In the genomic region with DNA sequence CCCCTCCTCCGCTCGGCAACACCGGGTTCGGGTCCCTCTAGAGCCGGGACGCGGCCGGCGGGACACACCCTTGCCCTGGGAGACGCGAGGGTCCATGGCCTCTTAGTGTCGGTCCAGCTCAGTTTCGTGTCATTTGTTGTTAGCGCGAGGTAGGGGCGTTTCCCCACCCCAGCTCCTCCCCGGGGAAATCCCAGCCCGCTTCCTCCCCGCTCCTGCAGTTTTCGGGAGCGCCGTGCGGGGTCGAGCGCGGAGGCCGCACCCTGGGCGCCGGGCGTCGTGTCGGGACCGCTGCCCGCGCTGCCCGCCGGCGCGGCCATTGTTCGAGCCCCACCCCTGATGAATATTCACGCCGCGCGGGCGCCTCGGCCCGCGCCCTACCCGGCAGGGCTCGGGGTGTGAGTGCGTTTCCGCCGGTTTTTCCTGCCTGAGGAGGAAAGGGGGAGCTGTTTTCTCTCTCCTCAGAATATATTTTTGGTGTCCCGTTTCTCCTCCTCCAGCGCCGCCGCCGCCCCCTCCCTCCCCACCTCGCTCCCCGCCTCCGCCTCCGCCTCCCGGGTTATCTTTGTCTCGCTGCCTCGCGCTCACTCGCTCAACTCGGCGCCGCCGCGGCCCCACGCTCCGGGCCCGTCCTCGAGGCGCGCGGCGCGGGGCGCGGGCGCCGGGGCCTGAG, we compare ENCODE assay signal across 8 cellular contexts. TPM values are rescaled to one million over a fixed set of nuclear protein-coding genes. Genes with fewer than 3 reads are reported as not detected.
DNase-seq lines count a peak whose midpoint lies in the region; ATAC-seq, FAIRE-seq and TF ChIP-seq lines count a peak whose summit lies in the region.

Gene MAP4K4 (plus strand): TSS at position 584 of the 670 bp plus-strand sequence. CDS start 374 bp downstream, outside the sequence.

- no peak for FAIRE-seq in D721Med (lab: Jason Lieb, UNC)

- H3K4me3 Mint-ChIP-seq in T-helper 2 cell treated with Interferon-gamma antibody and Interleukin-4, amounts not matched to agents 5 μg/mL and 100 μg/mL, for 36 hours = peak within 1 kb of the TSS; percentile 89
- peak within 1 kb of the TSS; percentile 88 for H3K4me3 Mint-ChIP-seq in progenitor cell of endocrine pancreas (ENCODE audit: low read depth)

- peak; percentile 88 for ATAC-seq in upper lobe of right lung

- H3K4me1 ChIP-seq in right atrium auricular region (peaks cover 0 to 24% of the 10 kb centered on the region in 2 donors), upper lobe of right lung (peaks cover 19% of the 10 kb centered on the region)

- DNase-seq in D721Med (ENCODE audit: insufficient read length, low spot score) (no peak), H4 (ENCODE audit: low spot score) (peak; percentile 69), NCI-H1092 treated with DMSO at 0.1 percent for 48 hours (lab: John Stamatoyannopoulos, UW) (peak; percentile 58), anterior cingulate cortex (lab: John Stamatoyannopoulos, UW) (peak; percentile 7 to 91 (median 79)), right atrium auricular region (ENCODE audit: low spot score) (peak; percentile 80), progenitor cell of endocrine pancreas (ENCODE audit: low spot score, unreplicated experiment) (peak; percentile 61), upper lobe of right lung (peak; percentile 92)
- DNase-seq in T-helper 2 cell treated with Interferon-gamma antibody and Interleukin-4, amounts not matched to agents 5 μg/mL and 100 μg/mL, for 36 hours (ENCODE audit: low spot score) = peak; percentile 69

- H3K9me3 Mint-ChIP-seq in T-helper 2 cell treated with Interferon-gamma antibody and Interleukin-4, amounts not matched to agents 5 μg/mL and 100 μg/mL, for 36 hours = peaks cover 4% of the 10 kb centered on the region
- H3K9me3 Mint-ChIP-seq in progenitor cell of endocrine pancreas (ENCODE audit: low read depth) = no peaks in the 10 kb centered on the region

- H3K4me3 ChIP-seq in right atrium auricular region = peak within 1 kb of the TSS; percentile 59 to 62
- H3K4me3 ChIP-seq in upper lobe of right lung = peak within 1 kb of the TSS; percentile 69

- H3K27me3 Mint-ChIP-seq in T-helper 2 cell treated with Interferon-gamma antibody and Interleukin-4, amounts not matched to agents 5 μg/mL and 100 μg/mL, for 36 hours (ENCODE audit: low read depth) = no peaks in the 10 kb centered on the region
- peaks cover 3% of the 10 kb centered on the region for H3K27me3 Mint-ChIP-seq in progenitor cell of endocrine pancreas

- H3K36me3 Mint-ChIP-seq in T-helper 2 cell treated with Interferon-gamma antibody and Interleukin-4, amounts not matched to agents 5 μg/mL and 100 μg/mL, for 36 hours (ENCODE audit: low read depth) = peaks cover 12% of the 10 kb centered on the region
- peaks cover 4% of the 10 kb centered on the region for H3K36me3 Mint-ChIP-seq in progenitor cell of endocrine pancreas (ENCODE audit: insufficient read depth)

- H3K4me1 Mint-ChIP-seq in T-helper 2 cell treated with Interferon-gamma antibody and Interleukin-4, amounts not matched to agents 5 μg/mL and 100 μg/mL, for 36 hours (ENCODE audit: low read depth) = peaks cover 15% of the 10 kb centered on the region
- H3K4me1 Mint-ChIP-seq in progenitor cell of endocrine pancreas (ENCODE audit: low read depth) = peaks cover 8% of the 10 kb centered on the region

- H3K9me3 ChIP-seq in right atrium auricular region (no peaks in the 10 kb centered on the region), upper lobe of right lung (no peaks in the 10 kb centered on the region)

- peak within 1 kb of the TSS; percentile 86 for H3K27ac Mint-ChIP-seq in T-helper 2 cell treated with Interferon-gamma antibody and Interleukin-4, amounts not matched to agents 5 μg/mL and 100 μg/mL, for 36 hours
- peak within 1 kb of the TSS; percentile 98 for H3K27ac Mint-ChIP-seq in progenitor cell of endocrine pancreas

- peak within 1 kb of the TSS; percentile 83 to 97 for H3K27ac ChIP-seq in right atrium auricular region
- H3K27ac ChIP-seq in upper lobe of right lung = peak within 1 kb of the TSS; percentile 86

- TF ChIP-seq CTCF in D721Med (IDR thresholded peaks at IDR 0.05; ENCODE audit: insufficient read depth, missing control alignments) (peak; percentile 19), right atrium auricular region (IDR thresholded peaks at IDR 0.05) (peak; percentile 20 to 56), progenitor cell of endocrine pancreas (IDR thresholded peaks at IDR 0.05; ENCODE audit: unreplicated experiment) (peak; percentile 40), upper lobe of right lung (IDR thresholded peaks at IDR 0.05) (peak; percentile 32)

- H3K27me3 ChIP-seq in right atrium auricular region (no peaks in the 10 kb centered on the region), upper lobe of right lung (no peaks in the 10 kb centered on the region)

- intact Hi-C loops in upper lobe of right lung (cut with DNase I) = loop anchor here (10.0 kb wide), 1 partner anchor 128 kb away; no protein-coding TSS in a partner anchor

- H3K36me3 ChIP-seq in right atrium auricular region (no peaks in the 10 kb centered on the region), upper lobe of right lung (no peaks in the 10 kb centered on the region)

RNA-seq across cellular contexts. Expression of gene MAP4K4, which starts in this region (rescaled TPM):
- total RNA-seq in H4 (2014; rRNA removed; shearing (Covaris generic)) = 17.8 and 26.4 TPM in 2 replicates
- total RNA-seq in right atrium auricular region = 10 to 100 TPM; 47.5 to 50.4 TPM
- 171 and 184 TPM in 2 replicates for total RNA-seq in progenitor cell of endocrine pancreas
- total RNA-seq in upper lobe of right lung = 88.7 TPM
